ENCODE assay signal across 8 cellular contexts in genomic region chr20:3767434-3768341, GRCh38. TPM values are rescaled to one million over a fixed set of nuclear protein-coding genes. Genes with fewer than 3 reads are reported as not detected.
DNase-seq lines count a peak whose midpoint lies in the region; ATAC-seq, FAIRE-seq and TF ChIP-seq lines count a peak whose summit lies in the region.

TSS of gene ADISSP (minus strand) at chr20:3767753. CDS start at chr20:3760100, 7,653 bp downstream.

- H3K36me3 ChIP-seq in adipocyte (ENCODE audit: control insufficient read depth, insufficient read depth, low read length, severe bottlenecking): no peaks in the 10 kb centered on the region
- no peaks in the 10 kb centered on the region for H3K36me3 ChIP-seq in pancreas
- H3K36me3 ChIP-seq in tibial artery: no peaks in the 10 kb centered on the region

- H3K9ac ChIP-seq in adipocyte (ENCODE audit: low read length): peak within 1 kb of the TSS; percentile 89

- DNase-seq in NCI-H1436 (lab: John Stamatoyannopoulos, UW): peak; percentile 98
- peak; percentile 94 for DNase-seq in T follicular helper cell (ENCODE audit: low read depth)
- peak; percentile 99 for DNase-seq in adipocyte (ENCODE audit: low read depth)
- peak; percentile 100 for DNase-seq in Right ventricle myocardium superior
- peak; percentile 97 to 99 (median 98) for DNase-seq in pancreas
- peak; percentile 98 to 100 for DNase-seq in tibial artery

- WGBS in pancreas, 2 donors: 0% methylated on average over 61 to 80 of the region's 80 CpGs

- H3K27me3 ChIP-seq in adipocyte (replicated peaks; ENCODE audit: control insufficient read depth, insufficient read depth, low read length) (no peaks in the 10 kb centered on the region), pancreas (no peaks in the 10 kb centered on the region), tibial artery (no peaks in the 10 kb centered on the region)

- no peaks in the 10 kb centered on the region for H3K9me3 ChIP-seq in adipocyte (ENCODE audit: control insufficient read depth, low read length)
- H3K9me3 ChIP-seq in pancreas: no peaks in the 10 kb centered on the region
- no peaks in the 10 kb centered on the region for H3K9me3 ChIP-seq in tibial artery

- intact Hi-C loops in Right ventricle myocardium superior (cut with DNase I): no loop called here
- intact Hi-C loops in pancreas (cut with DNase I): no loop called here
- intact Hi-C loops in tibial artery (cut with DNase I; ENCODE audit: low total_unique reads): loop anchor here (2.0 kb wide), 1 partner anchor 13 kb away; the partner anchor contains the start of gene SPEF1

- H3K27ac ChIP-seq in pancreas (peak within 1 kb of the TSS; percentile 73 to 82 (median 78)), tibial artery (peak within 1 kb of the TSS; percentile 93 to 96)

- peak; percentile 97 for ATAC-seq in HG02798 (IDR thresholded peaks at IDR 0.05; ENCODE audit: poor library complexity, unreplicated experiment)
- ATAC-seq in Right ventricle myocardium superior (ENCODE audit: poor library complexity): peak; percentile 95
- ATAC-seq in pancreas: peak; percentile 94 to 98 (median 96)

- FAIRE-seq in pancreas (lab: Jason Lieb, UNC): peak; percentile 60

- TF ChIP-seq CTCF in GM12875 (IDR thresholded peaks at IDR 0.05; ENCODE audit: borderline replicate concordance, insufficient read depth, low read depth, low read length): peak; percentile 22; the same call in 1 of the 2 replicates
- no peak for TF ChIP-seq CTCF in pancreas (IDR thresholded peaks at IDR 0.05)
- TF ChIP-seq CTCF in tibial artery (IDR thresholded peaks at IDR 0.05): peak in 1 of 2 experiments; percentile 9

- H3K4me1 ChIP-seq in adipocyte (ENCODE audit: control insufficient read depth, insufficient read depth, low read length) (peaks cover 53% of the 10 kb centered on the region), pancreas (peaks cover 0 to 10% (median 8%) of the 10 kb centered on the region in 3 donors), tibial artery (peaks cover 0 to 22% (median 19%) of the 10 kb centered on the region in 4 donors)

- peak within 1 kb of the TSS; percentile 75 for H3K4me3 ChIP-seq in GM12875 (ENCODE audit: low read depth, low read length)
- H3K4me3 ChIP-seq in adipocyte (ENCODE audit: low read length): peak within 1 kb of the TSS; percentile 87
- H3K4me3 ChIP-seq in pancreas: peak within 1 kb of the TSS; percentile 48 to 77 (median 59)
- H3K4me3 ChIP-seq in tibial artery: peak within 1 kb of the TSS; percentile 74 to 81

RNA-seq across cellular contexts. Expression of gene ADISSP, which starts in this region (rescaled TPM):
- total RNA-seq in Right ventricle myocardium superior (11.3 TPM), pancreas (10 to 100 TPM in 3 of 6 donors, 1 to 10 TPM in 3; 5.0 to 13.0 (median 10.0) TPM)
- polyA plus RNA-seq in pancreas: 10 to 100 TPM; 14.2 to 16.0 TPM

Comparison
In these comparisons a context has a peak if more than half of its experiments do, and no peak if none do; other contexts are left out.
1. Peak in every context shown above with its lines: DNase-seq, ATAC-seq, H3K4me3 ChIP-seq and H3K27ac ChIP-seq.